ENCODE assay signal across 8 cellular contexts in the genomic region with DNA sequence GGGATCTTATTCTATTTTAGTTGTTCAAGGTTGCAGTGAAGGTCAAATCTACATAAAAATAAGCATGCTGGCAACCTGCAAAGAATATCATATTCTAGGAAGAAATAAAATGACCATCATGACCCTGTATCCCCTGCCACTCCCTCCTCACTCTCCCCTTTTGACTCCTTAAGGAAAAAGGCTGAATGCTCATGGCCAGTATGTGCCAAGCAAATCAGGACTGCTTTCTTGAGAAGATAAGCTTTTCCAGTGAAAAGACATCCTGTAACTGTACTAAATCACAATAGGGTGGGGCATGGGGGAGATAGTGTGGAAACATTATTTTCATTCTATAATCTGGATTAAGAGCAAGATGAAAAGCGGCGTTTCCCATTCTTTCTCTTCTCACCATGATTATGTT.
"Had no signal": no experiment of that assay in that cellular context is flagged by ENCODE, and none has a peak within 500 bp of the region (broad histone marks: within the 10 kb centered on the region; RNA-seq: fewer than 3 reads in every experiment).

No MANE protein-coding gene starts in this region.

- H3K4me1 ChIP-seq: HAP-1 had no signal

- H3K36me3 ChIP-seq: HAP-1 had no signal

- H3K9me3 ChIP-seq: HAP-1 had no signal

- ATAC-seq: HCT116 had no signal

- H3K4me3 ChIP-seq: GM23248, HAP-1 had no signal

- FAIRE-seq: HTR-8/SVneo had no signal

- H3K9ac ChIP-seq: GM23248 had no signal

- DNase-seq: GM23248, GOT3, H7, HFFc6, KG1 had no signal

- H2AFZ ChIP-seq: GM23248 had no signal

- H3K27ac ChIP-seq: GM23248 had no signal
